Comparison of ENCODE assay signal across 18 cellular contexts in the genomic region with DNA sequence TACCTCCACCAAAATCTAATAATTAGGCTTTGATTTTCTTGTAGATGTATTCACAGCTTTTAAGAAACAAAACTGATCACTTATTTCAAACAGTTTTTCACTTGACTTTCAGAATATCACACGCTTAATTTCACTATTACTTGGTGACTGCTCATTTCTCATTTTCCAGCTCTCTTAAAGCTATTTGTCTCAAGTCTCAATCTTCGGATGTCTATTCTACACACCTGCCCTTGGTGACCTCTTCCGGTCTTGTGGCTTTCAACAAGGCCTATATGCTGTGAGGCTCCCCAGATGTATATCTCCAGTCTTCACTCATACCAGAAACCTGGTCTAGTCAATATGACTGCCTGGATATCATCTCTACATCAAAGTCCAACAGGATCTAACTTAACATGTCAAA. TPM values are rescaled to one million over a fixed set of nuclear protein-coding genes. Genes with fewer than 3 reads are reported as not detected.
A peak's percentile ranks its signal among the peaks of the same experiment; 100 is the strongest.
DNase-seq lines count a peak whose midpoint lies in the region; ATAC-seq and TF ChIP-seq lines count a peak whose summit lies in the region.
"Had no signal": no experiment of that assay in that cellular context is flagged by ENCODE, and none has a peak within 500 bp of the region (broad histone marks: within the 10 kb centered on the region; RNA-seq: fewer than 3 reads in every experiment).

No MANE protein-coding gene starts in this region.

- no peak overlapping the region for H3K27ac ChIP-seq in left ventricle myocardium inferior (replicated peaks)
- H3K27ac ChIP-seq: breast epithelium had no signal

- ATAC-seq in GM18511 (IDR thresholded peaks at IDR 0.05; ENCODE audit: unreplicated experiment) (peak; percentile 97), GM19463 (IDR thresholded peaks at IDR 0.05; ENCODE audit: unreplicated experiment) (peak; percentile 88), HG02798 (IDR thresholded peaks at IDR 0.05; ENCODE audit: poor library complexity, unreplicated experiment) (peak; percentile 94), HG03342 (IDR thresholded peaks at IDR 0.05; ENCODE audit: unreplicated experiment) (peak; percentile 89)
- ATAC-seq: natural killer cell treated with Interleukin-12 subunit alpha and Interleukin-12 subunit beta and Interleukin-15 and Interleukin-18, amount 100 ng/mL, for 72 hours had no signal

- H3K4me1 ChIP-seq in left ventricle myocardium inferior, result no peaks in the 10 kb centered on the region
- H3K4me1 ChIP-seq: breast epithelium had no signal

- intact Hi-C loops in left ventricle myocardium inferior (cut with micrococcal nuclease), result no loop called here

- H3K36me3 ChIP-seq in left ventricle myocardium inferior, result no peaks in the 10 kb centered on the region
- H3K36me3 ChIP-seq: breast epithelium had no signal

- H3K27me3 ChIP-seq in left ventricle myocardium inferior (ENCODE audit: low read depth), result no peaks in the 10 kb centered on the region
- H3K27me3 ChIP-seq: breast epithelium had no signal

- no peak for TF ChIP-seq CTCF in left ventricle myocardium inferior (IDR thresholded peaks at IDR 0.05; ENCODE audit: borderline replicate concordance)

- DNase-seq in left ventricle myocardium inferior (no peak), mesenteric fat pad (ENCODE audit: low spot score) (no peak), HK-2 (ENCODE audit: unreplicated experiment) (no peak), NCI-H345 treated with DMSO at 0.1 percent for 48 hours (lab: John Stamatoyannopoulos, UW; ENCODE audit: unreplicated experiment) (no peak)
- DNase-seq: activated B cell treated with CpG ODN at 0.5 μM for 24 hours; activated naive CD4-positive, alpha-beta T cell treated with Interleukin-2 at 50 U/mL for 16 hours; effector CD4-positive, alpha-beta T cell; HCEC 1CT; NCI-H187; NCI-H526; stimulated activated CD4-positive, alpha-beta T cell treated with anti-CD3 and anti-CD28 coated beads, Interleukin-15, amount 100 ng/mL, for 24 hours had no signal

- H3K9me3 ChIP-seq in left ventricle myocardium inferior (replicated peaks), result no peaks in the 10 kb centered on the region
- H3K9me3 ChIP-seq: breast epithelium had no signal

- no peak overlapping the region for H3K4me3 ChIP-seq in left ventricle myocardium inferior
- H3K4me3 ChIP-seq: breast epithelium had no signal

RNA-seq across cellular contexts. Expression of gene ANXA10, which starts 34.9 kb away (rescaled TPM):
- total RNA-seq in left ventricle myocardium inferior (not detected), mesenteric fat pad (not detected)
- total RNA-seq: activated B cell treated with CpG ODN at 0.5 μM for 24 hours; breast epithelium; G401; natural killer cell treated with Interleukin-12 subunit alpha and Interleukin-12 subunit beta and Interleukin-15 and Interleukin-18, amount 100 ng/mL, for 72 hours had no signal
